Comparison of ENCODE assay signal across 28 cellular contexts in genomic region chr14:53741379-53742225, GRCh38.
DNase-seq lines count a peak whose midpoint lies in the region; ATAC-seq and TF ChIP-seq lines count a peak whose summit lies in the region.
"Had no signal": no experiment of that assay in that cellular context is flagged by ENCODE, and none has a peak within 500 bp of the region (broad histone marks: within the 10 kb centered on the region; RNA-seq: fewer than 3 reads in every experiment).

No MANE protein-coding gene starts in this region.

- no peaks in the 10 kb centered on the region for H4K20me1 ChIP-seq in neural progenitor cell (ENCODE audit: low read depth)

- H3K27me3 ChIP-seq in neural progenitor cell: peaks cover 3% of the 10 kb centered on the region
- H3K27me3 ChIP-seq: gastrocnemius medialis had no signal

- peak overlapping the region; percentile 86 for H3K27ac ChIP-seq in neural progenitor cell
- H3K27ac ChIP-seq: 22Rv1, gastrocnemius medialis, lower lobe of right lung, PC-9, skin epidermis had no signal

- no peak for ATAC-seq in activated naive CD8-positive, alpha-beta T cell treated with anti-CD3 and anti-CD28 coated beads, Interleukin-2, amount 50 U/mL, for 24 hours
- ATAC-seq: activated T-helper 17 cell treated with anti-CD3 and anti-CD28 coated beads, Interleukin-2, amount 50 U/mL, for 72 hours; gastrocnemius medialis; lower lobe of right lung had no signal

- no peaks in the 10 kb centered on the region for H3K27me3 Mint-ChIP-seq in neural progenitor cell (ENCODE audit: insufficient read depth, low read depth)
- H3K27me3 Mint-ChIP-seq in activated naive CD8-positive, alpha-beta T cell treated with anti-CD3 and anti-CD28 coated beads, Interleukin-2, amount 50 U/mL, for 24 hours: no peaks in the 10 kb centered on the region
- H3K27me3 Mint-ChIP-seq: activated B cell treated with CpG ODN at 0.5 μM for 24 hours; activated naive CD4-positive, alpha-beta T cell treated with anti-CD3 and anti-CD28 coated beads, Interleukin-2, amount 50 U/mL, for 24 hours; activated T-helper 17 cell treated with anti-CD3 and anti-CD28 coated beads, Interleukin-2, amount 50 U/mL, for 72 hours; CD4-positive, alpha-beta T cell had no signal

- H3K9me3 Mint-ChIP-seq in neural progenitor cell: no peaks in the 10 kb centered on the region
- H3K9me3 Mint-ChIP-seq in activated naive CD8-positive, alpha-beta T cell treated with anti-CD3 and anti-CD28 coated beads, Interleukin-2, amount 50 U/mL, for 24 hours: no peaks in the 10 kb centered on the region
- H3K9me3 Mint-ChIP-seq: activated B cell treated with CpG ODN at 0.5 μM for 24 hours; activated naive CD4-positive, alpha-beta T cell treated with anti-CD3 and anti-CD28 coated beads, Interleukin-2, amount 50 U/mL, for 24 hours; activated T-helper 17 cell treated with anti-CD3 and anti-CD28 coated beads, Interleukin-2, amount 50 U/mL, for 72 hours; CD4-positive, alpha-beta T cell; type B pancreatic cell had no signal

- H3K36me3 Mint-ChIP-seq in neural progenitor cell: no peaks in the 10 kb centered on the region
- H3K36me3 Mint-ChIP-seq in activated naive CD8-positive, alpha-beta T cell treated with anti-CD3 and anti-CD28 coated beads, Interleukin-2, amount 50 U/mL, for 24 hours (ENCODE audit: low read depth): no peaks in the 10 kb centered on the region
- H3K36me3 Mint-ChIP-seq: activated naive CD4-positive, alpha-beta T cell treated with anti-CD3 and anti-CD28 coated beads, Interleukin-2, amount 50 U/mL, for 24 hours; type B pancreatic cell had no signal

- no peak overlapping the region for H2AFZ ChIP-seq in neural progenitor cell (replicated peaks)
- H2AFZ ChIP-seq: PC-9 had no signal

- no peak overlapping the region for H3K9ac ChIP-seq in neural progenitor cell

- no peaks in the 10 kb centered on the region for H3K9me3 ChIP-seq in neural progenitor cell (ENCODE audit: low read depth)
- H3K9me3 ChIP-seq: gastrocnemius medialis, lower lobe of right lung had no signal

- peaks cover 4% of the 10 kb centered on the region for H3K4me1 Mint-ChIP-seq in neural progenitor cell
- H3K4me1 Mint-ChIP-seq in activated naive CD8-positive, alpha-beta T cell treated with anti-CD3 and anti-CD28 coated beads, Interleukin-2, amount 50 U/mL, for 24 hours: no peaks in the 10 kb centered on the region
- H3K4me1 Mint-ChIP-seq: activated B cell treated with CpG ODN at 0.5 μM for 24 hours; activated naive CD4-positive, alpha-beta T cell treated with anti-CD3 and anti-CD28 coated beads, Interleukin-2, amount 50 U/mL, for 24 hours; activated T-helper 17 cell treated with anti-CD3 and anti-CD28 coated beads, Interleukin-2, amount 50 U/mL, for 72 hours had no signal

- H3F3A ChIP-seq in neural progenitor cell (ENCODE audit: low read depth): peaks cover 29% of the 10 kb centered on the region

- intact Hi-C loops in head of caudate nucleus (cut with DNase I): no loop called here

- H3K4me3 ChIP-seq in neural progenitor cell: no peak overlapping the region
- H3K4me3 ChIP-seq: gastrocnemius medialis, lower lobe of right lung, PC-9, skin epidermis had no signal

- no peaks in the 10 kb centered on the region for H3K36me3 ChIP-seq in neural progenitor cell
- H3K36me3 ChIP-seq: gastrocnemius medialis, lower lobe of right lung had no signal

- H3K4me3 Mint-ChIP-seq in neural progenitor cell: no peak overlapping the region
- H3K4me3 Mint-ChIP-seq in activated naive CD8-positive, alpha-beta T cell treated with anti-CD3 and anti-CD28 coated beads, Interleukin-2, amount 50 U/mL, for 24 hours: no peak overlapping the region
- H3K4me3 Mint-ChIP-seq: activated B cell treated with CpG ODN at 0.5 μM for 24 hours; activated naive CD4-positive, alpha-beta T cell treated with anti-CD3 and anti-CD28 coated beads, Interleukin-2, amount 50 U/mL, for 24 hours; activated T-helper 17 cell treated with anti-CD3 and anti-CD28 coated beads, Interleukin-2, amount 50 U/mL, for 72 hours; CD4-positive, alpha-beta T cell; type B pancreatic cell had no signal

- TF ChIP-seq CTCF in neural progenitor cell (IDR thresholded peaks at IDR 0.05): no peak

- DNase-seq in DMS 273 (lab: John Stamatoyannopoulos, UW; ENCODE audit: unreplicated experiment) (peak; percentile 62), DMS 273 treated with DMSO at 0.1 percent for 48 hours (lab: John Stamatoyannopoulos, UW) (no peak), RPMI7951 (ENCODE audit: low read depth) (peak; percentile 35), fibroblast of peridontal ligament (ENCODE audit: extremely low read depth) (peak; percentile 88), neural progenitor cell (ENCODE audit: low spot score) (no peak), head of caudate nucleus (no peak), NOMO-1 (lab: John Stamatoyannopoulos, UW; ENCODE audit: unreplicated experiment in 2 of 2) (no peak)
- no peak for DNase-seq in activated naive CD8-positive, alpha-beta T cell treated with anti-CD3 and anti-CD28 coated beads, Interleukin-2, amount 50 U/mL, for 24 hours
- DNase-seq: activated B cell treated with CpG ODN at 0.5 μM for 24 hours; activated CD4-positive, alpha-beta T cell treated with anti-CD3 and anti-CD28 coated beads, Interleukin-2, amount 50 U/mL, for 48 hours; activated CD8-positive, alpha-beta memory T cell treated with anti-CD3 and anti-CD28 coated beads, Interleukin-2, amount 50 U/mL, for 48 hours; aorta; caudate nucleus; CD4-positive, alpha-beta T cell; DMS153; gastrocnemius medialis; kidney; lower lobe of right lung; NCI-H1105 treated with DMSO at 0.1 percent for 48 hours; NCI-H2081 treated with DMSO at 0.1 percent for 48 hours; PC-9; SHP77; T1000 had no signal

- peak overlapping the region; percentile 61 for H3K4me2 ChIP-seq in neural progenitor cell
- H3K4me2 ChIP-seq: PC-9 had no signal

- H3K79me2 ChIP-seq in neural progenitor cell (ENCODE audit: low read depth): no peaks in the 10 kb centered on the region

- no peak overlapping the region for H3K27ac Mint-ChIP-seq in neural progenitor cell
- H3K27ac Mint-ChIP-seq in activated naive CD8-positive, alpha-beta T cell treated with anti-CD3 and anti-CD28 coated beads, Interleukin-2, amount 50 U/mL, for 24 hours: no peak overlapping the region
- H3K27ac Mint-ChIP-seq: activated B cell treated with CpG ODN at 0.5 μM for 24 hours; activated naive CD4-positive, alpha-beta T cell treated with anti-CD3 and anti-CD28 coated beads, Interleukin-2, amount 50 U/mL, for 24 hours; activated T-helper 17 cell treated with anti-CD3 and anti-CD28 coated beads, Interleukin-2, amount 50 U/mL, for 72 hours; CD4-positive, alpha-beta T cell; type B pancreatic cell had no signal

- peaks cover 29% of the 10 kb centered on the region for H3K4me1 ChIP-seq in neural progenitor cell
- H3K4me1 ChIP-seq: gastrocnemius medialis, lower lobe of right lung had no signal

Comparison
In these comparisons a context has a peak if more than half of its experiments do, and no peak if none do; other contexts are left out.
1. DNase-seq: peak in DMS 273 (single experiment), RPMI7951 (single experiment) and fibroblast of peridontal ligament (single experiment); none in DMS 273 treated with DMSO at 0.1 percent for 48 hours (single experiment), neural progenitor cell (single experiment), activated naive CD8-positive, alpha-beta T cell treated with anti-CD3 and anti-CD28 coated beads, Interleukin-2, amount 50 U/mL, for 24 hours (single experiment), head of caudate nucleus (0 of 42) and NOMO-1 (0 of 2).